8 cellular contexts compared by ENCODE assay signal in genomic region chr10:48506147-48506917, GRCh38.
DNase-seq lines count a peak whose midpoint lies in the region; ATAC-seq and TF ChIP-seq lines count a peak whose summit lies in the region.

No MANE protein-coding gene starts in this region.

- in situ Hi-C loops in ACHN (cut with HindIII; ENCODE audit: low pct_ligation_motif_present, low pct_unique_long_range_greater_than_20kb, low sequenced_read_pairs) = no loop called here

- peak; percentile 55 for DNase-seq in ACHN
- peak; percentile 30 to 51 for DNase-seq in NOMO-1 (lab: John Stamatoyannopoulos, UW; ENCODE audit: unreplicated experiment in 2 of 2)
- no peak for DNase-seq in epidermal melanocyte (ENCODE audit: insufficient read length, low spot score)
- no peak for DNase-seq in natural killer cell

- ATAC-seq in esophagus mucosa = peak; percentile 43
- ATAC-seq in natural killer cell = no peak
- ATAC-seq in HG03045 (IDR thresholded peaks at IDR 0.05; ENCODE audit: unreplicated experiment) = no peak
- ATAC-seq in GM18520 (IDR thresholded peaks at IDR 0.05; ENCODE audit: unreplicated experiment) = no peak

- peak; percentile 54 for TF ChIP-seq CTCF in GM12873 (IDR thresholded peaks at IDR 0.05; ENCODE audit: insufficient read depth, low read depth, low read length, missing control alignments)
- TF ChIP-seq CTCF in natural killer cell (IDR thresholded peaks at IDR 0.05) = no peak

- H3K4me3 Mint-ChIP-seq in natural killer cell = no peak overlapping the region

- H3K4me1 Mint-ChIP-seq in natural killer cell = no peaks in the 10 kb centered on the region

- H3K27me3 Mint-ChIP-seq in natural killer cell (ENCODE audit: low read depth in 2 of 2) = peaks cover 7% of the 10 kb centered on the region in 2 donors

- no peak overlapping the region for H3K27ac Mint-ChIP-seq in natural killer cell

- H3K36me3 Mint-ChIP-seq in natural killer cell = no peaks in the 10 kb centered on the region

- intact Hi-C loops in natural killer cell (cut with micrococcal nuclease) = no loop called here

- no peaks in the 10 kb centered on the region for H3K9me3 Mint-ChIP-seq in natural killer cell

Comparison
In these comparisons a context has a peak if more than half of its experiments do, and no peak if none do; other contexts are left out.
1. DNase-seq: peak in ACHN (single experiment) and NOMO-1 (2 of 2); none in epidermal melanocyte (single experiment) and natural killer cell (single experiment).